ENCODE assay signal across 26 cellular contexts in the genomic region with DNA sequence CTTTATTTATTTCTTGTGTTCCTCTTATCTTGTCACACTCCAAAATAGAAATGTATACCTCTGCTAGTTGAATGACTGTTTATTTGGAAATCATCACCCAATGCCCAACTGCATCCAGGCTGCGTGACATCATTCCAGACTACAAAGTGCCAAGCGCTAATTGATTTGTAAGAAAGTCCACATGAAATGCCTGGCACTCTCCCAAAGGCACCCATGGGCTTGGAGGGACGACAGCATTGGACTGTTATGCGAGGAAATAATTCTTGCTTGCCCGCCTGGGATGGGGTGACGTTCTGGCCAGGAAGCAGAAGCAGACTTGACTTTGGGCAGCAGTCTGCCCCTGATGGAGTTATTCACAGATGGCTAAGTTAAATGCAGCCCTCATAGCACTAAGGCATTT.
"Had no signal": no experiment of that assay in that cellular context is flagged by ENCODE, and none has a peak within 500 bp of the region (broad histone marks: within the 10 kb centered on the region; RNA-seq: fewer than 3 reads in every experiment).

No MANE protein-coding gene starts in this region.

- H3K4me3 Mint-ChIP-seq: naive thymus-derived CD4-positive, alpha-beta T cell; natural killer cell treated with Interleukin-12 subunit alpha and Interleukin-12 subunit beta and Interleukin-15 and Interleukin-18, amount 100 ng/mL, for 72 hours; stimulated activated naive B cell treated with anti-CD40 and anti-IgM and Interleukin-4, amounts not matched to agents 10 μg/mL and 1 μg/mL and 100 μg/mL, for 72 hours had no signal

- H3K4me1 Mint-ChIP-seq: naive thymus-derived CD4-positive, alpha-beta T cell; stimulated activated naive B cell treated with anti-CD40 and anti-IgM and Interleukin-4, amounts not matched to agents 10 μg/mL and 1 μg/mL and 100 μg/mL, for 72 hours had no signal

- H3K9me3 ChIP-seq: left lung, mucosa of descending colon, ovary, right atrium auricular region, stomach, testis, thyroid gland, transverse colon, upper lobe of left lung, vagina had no signal

- H3K36me3 ChIP-seq: left lung, ovary, right atrium auricular region, stomach, thyroid gland, transverse colon, upper lobe of left lung, vagina had no signal

- H3K4me3 ChIP-seq: left lung, lung, mucosa of descending colon, ovary, right atrium auricular region, skin epidermis, stomach, testis, thyroid gland, transverse colon, upper lobe of left lung, vagina had no signal

- H3K27ac ChIP-seq: left lung, ovary, right atrium auricular region, skin epidermis, stomach, testis, thyroid gland, transverse colon, upper lobe of left lung, vagina had no signal

- H3K27me3 ChIP-seq: left lung, ovary, right atrium auricular region, stomach, testis, thyroid gland, transverse colon, upper lobe of left lung, vagina had no signal

- H3K9me3 Mint-ChIP-seq: natural killer cell treated with Interleukin-12 subunit alpha and Interleukin-12 subunit beta and Interleukin-15 and Interleukin-18, amount 100 ng/mL, for 72 hours; stimulated activated naive B cell treated with anti-CD40 and anti-IgM and Interleukin-4, amounts not matched to agents 10 μg/mL and 1 μg/mL and 100 μg/mL, for 72 hours had no signal

- H3K27ac Mint-ChIP-seq: naive thymus-derived CD4-positive, alpha-beta T cell; natural killer cell treated with Interleukin-12 subunit alpha and Interleukin-12 subunit beta and Interleukin-15 and Interleukin-18, amount 100 ng/mL, for 72 hours; progenitor cell of endocrine pancreas; stimulated activated naive B cell treated with anti-CD40 and anti-IgM and Interleukin-4, amounts not matched to agents 10 μg/mL and 1 μg/mL and 100 μg/mL, for 72 hours had no signal

- H3K4me1 ChIP-seq: left lung, right atrium auricular region, stomach, testis, thyroid gland, transverse colon, upper lobe of left lung had no signal

- DNase-seq: kidney glomerular epithelial cell; left cardiac atrium; left lung; midbrain; mucosa of descending colon; naive thymus-derived CD4-positive, alpha-beta T cell; ovary; stimulated activated CD4-positive, alpha-beta T cell treated with anti-CD3 and anti-CD28 coated beads, Interleukin-12 subunit alpha, Interleukin-12 subunit beta, amount 100 ng/mL, for 4 hours; stimulated activated CD4-positive, alpha-beta T cell treated with anti-CD3 and anti-CD28 coated beads, Interleukin-15, amount 100 ng/mL, for 24 hours; stimulated activated CD4-positive, alpha-beta T cell treated with anti-CD3 and anti-CD28 coated beads, Interleukin-2, amount 100 ng/mL, for 24 hours; stimulated activated CD4-positive, alpha-beta T cell treated with anti-CD3 and anti-CD28 coated beads, Interleukin-4, amount 100 ng/mL, for 1 hour; stimulated activated naive B cell treated with anti-CD40 and anti-IgM and Interleukin-4, amounts not matched to agents 10 μg/mL and 1 μg/mL and 100 μg/mL, for 72 hours; stimulated activated naive CD8-positive, alpha-beta T cell treated with anti-CD3 and anti-CD28 coated beads, Interleukin-15, Interleukin-2, amounts not matched to agents 100 U/mL and 50 U/mL, for 24 hours; stomach; testis; thyroid gland; transverse colon; upper lobe of left lung had no signal

- ATAC-seq: left cardiac atrium; left lung; mucosa of descending colon; naive thymus-derived CD4-positive, alpha-beta T cell; natural killer cell treated with Interleukin-12 subunit alpha and Interleukin-12 subunit beta and Interleukin-15 and Interleukin-18, amount 100 ng/mL, for 72 hours; sciatic nerve; stimulated activated naive B cell treated with anti-CD40 and anti-IgM and Interleukin-4, amounts not matched to agents 10 μg/mL and 1 μg/mL and 100 μg/mL, for 72 hours; stimulated activated naive CD8-positive, alpha-beta T cell treated with anti-CD3 and anti-CD28 coated beads, Interleukin-15, Interleukin-2, amounts not matched to agents 100 U/mL and 50 U/mL, for 24 hours had no signal

- FAIRE-seq: keratinocyte had no signal

- H3K36me3 Mint-ChIP-seq: naive thymus-derived CD4-positive, alpha-beta T cell; natural killer cell treated with Interleukin-12 subunit alpha and Interleukin-12 subunit beta and Interleukin-15 and Interleukin-18, amount 100 ng/mL, for 72 hours; stimulated activated naive B cell treated with anti-CD40 and anti-IgM and Interleukin-4, amounts not matched to agents 10 μg/mL and 1 μg/mL and 100 μg/mL, for 72 hours had no signal

- H3K27me3 Mint-ChIP-seq: natural killer cell treated with Interleukin-12 subunit alpha and Interleukin-12 subunit beta and Interleukin-15 and Interleukin-18, amount 100 ng/mL, for 72 hours; stimulated activated naive B cell treated with anti-CD40 and anti-IgM and Interleukin-4, amounts not matched to agents 10 μg/mL and 1 μg/mL and 100 μg/mL, for 72 hours had no signal
